In genomic region chr13:60396783-60397692, GRCh38 we compare ENCODE assay signal across 8 cellular contexts. TPM values are rescaled to one million over a fixed set of nuclear protein-coding genes. Genes with fewer than 3 reads are reported as not detected.
A peak's percentile ranks its signal among the peaks of the same experiment; 100 is the strongest.
DNase-seq lines count a peak whose midpoint lies in the region; ATAC-seq and TF ChIP-seq lines count a peak whose summit lies in the region.

TDRD3 (plus strand) TSS chr13:60397220; CDS start chr13:60397365, 145 bp downstream.

- H3K36me3 ChIP-seq in adipocyte (ENCODE audit: control insufficient read depth, insufficient read depth, low read length, severe bottlenecking) = no peaks in the 10 kb centered on the region
- no peaks in the 10 kb centered on the region for H3K36me3 ChIP-seq in heart left ventricle

- DNase-seq in NCI-H1105 treated with DMSO at 0.1 percent for 48 hours (lab: John Stamatoyannopoulos, UW) = peak; percentile 95
- peak; percentile 58 for DNase-seq in T follicular helper cell (ENCODE audit: low read depth)
- DNase-seq in adipocyte (ENCODE audit: low read depth) = peak; percentile 92
- DNase-seq in heart left ventricle = peak; percentile 84 to 92 (median 89)
- DNase-seq in posterior cingulate gyrus = peak; percentile 73 to 96 (median 78)
- DNase-seq in type B pancreatic cell (ENCODE audit: extremely low spot score, unreplicated experiment) = peak; percentile 86

- intact Hi-C loops in heart left ventricle (cut with DNase I) (loop anchor here in 6 of 10 donors (2.0 to 10.0 kb wide), 4 partner anchors 35 to 1052 kb away; partner anchors contain the start of gene DIAPH3 (in 2 of the 6)), posterior cingulate gyrus (cut with DNase I) (loop anchor here (5.0 to 10.0 kb wide), 2 partner anchors 35 to 232 kb away; partner anchors contain the start of gene DIAPH3)

- H3K4me3 ChIP-seq in GM12875 (ENCODE audit: low read depth, low read length) (peak within 1 kb of the TSS; percentile 75), adipocyte (ENCODE audit: low read length) (peak within 1 kb of the TSS; percentile 94), heart left ventricle (peak within 1 kb of the TSS; percentile 43 to 85 (median 74))

- H3K27me3 Mint-ChIP-seq in type B pancreatic cell = no peaks in the 10 kb centered on the region

- peak within 1 kb of the TSS; percentile 91 to 100 (median 98) for H3K27ac ChIP-seq in heart left ventricle

- H3K4me1 ChIP-seq in adipocyte (ENCODE audit: control insufficient read depth, insufficient read depth, low read length) (peaks cover 18% of the 10 kb centered on the region), heart left ventricle (peaks cover 6 to 37% (median 20%) of the 10 kb centered on the region in 12 donors)

- H3K4me3 Mint-ChIP-seq in type B pancreatic cell = peak within 1 kb of the TSS; percentile 96

- H3K27ac Mint-ChIP-seq in type B pancreatic cell = peak within 1 kb of the TSS; percentile 96

- TF ChIP-seq CTCF in GM12875 (IDR thresholded peaks at IDR 0.05; ENCODE audit: borderline replicate concordance, insufficient read depth, low read depth, low read length) = peak; percentile 90
- peak; percentile 57 to 94 (median 74) for TF ChIP-seq CTCF in heart left ventricle (IDR thresholded peaks at IDR 0.05)
- peak; percentile 81 for TF ChIP-seq CTCF in type B pancreatic cell (conservative IDR thresholded peaks at IDR 0.05)

- no peaks in the 10 kb centered on the region for H3K36me3 Mint-ChIP-seq in type B pancreatic cell

- peaks cover 26% of the 10 kb centered on the region for H3K4me1 Mint-ChIP-seq in type B pancreatic cell (ENCODE audit: unreplicated experiment)

- no peaks in the 10 kb centered on the region for H3K9me3 Mint-ChIP-seq in type B pancreatic cell

- TF ChIP-seq POLR2A in heart left ventricle (IDR thresholded peaks at IDR 0.05) = peak in 1 of 2 donors; percentile 43

- WGBS in heart left ventricle, 4 donors = 0 to 1% (median 0%) methylated on average over 39 to 82 of the region's 82 CpGs

- peak within 1 kb of the TSS; percentile 97 for H3K9ac ChIP-seq in adipocyte (ENCODE audit: low read length)

- H3K27me3 ChIP-seq in adipocyte (replicated peaks; ENCODE audit: control insufficient read depth, insufficient read depth, low read length) (no peaks in the 10 kb centered on the region), heart left ventricle (no peaks in the 10 kb centered on the region)

- ATAC-seq in HG02678 (IDR thresholded peaks at IDR 0.05; ENCODE audit: unreplicated experiment) (peak; percentile 51), heart left ventricle (peak; percentile 87 to 89 (median 88))

- H3K9me3 ChIP-seq in adipocyte (ENCODE audit: control insufficient read depth, low read length) (no peaks in the 10 kb centered on the region), heart left ventricle (no peaks in the 10 kb centered on the region)

RNA-seq across cellular contexts. Expression of gene TDRD3, which starts in this region (rescaled TPM):
- total RNA-seq in heart left ventricle (10 to 100 TPM; 17.1 to 56.4 (median 42.1) TPM), type B pancreatic cell (ENCODE audit: low replicate concordance) (14.8 and 30.1 TPM in 2 replicates)
- 10 to 100 TPM; 13.3 to 16.5 TPM for polyA plus RNA-seq in heart left ventricle

Comparison
In these comparisons a context has a peak if more than half of its experiments do, and no peak if none do; other contexts are left out.
1. Peak in every context shown above with its lines: DNase-seq, ATAC-seq, H3K4me3 ChIP-seq and H3K27ac ChIP-seq.